ENCODE assay signal across 2 cellular contexts in the genomic region with DNA sequence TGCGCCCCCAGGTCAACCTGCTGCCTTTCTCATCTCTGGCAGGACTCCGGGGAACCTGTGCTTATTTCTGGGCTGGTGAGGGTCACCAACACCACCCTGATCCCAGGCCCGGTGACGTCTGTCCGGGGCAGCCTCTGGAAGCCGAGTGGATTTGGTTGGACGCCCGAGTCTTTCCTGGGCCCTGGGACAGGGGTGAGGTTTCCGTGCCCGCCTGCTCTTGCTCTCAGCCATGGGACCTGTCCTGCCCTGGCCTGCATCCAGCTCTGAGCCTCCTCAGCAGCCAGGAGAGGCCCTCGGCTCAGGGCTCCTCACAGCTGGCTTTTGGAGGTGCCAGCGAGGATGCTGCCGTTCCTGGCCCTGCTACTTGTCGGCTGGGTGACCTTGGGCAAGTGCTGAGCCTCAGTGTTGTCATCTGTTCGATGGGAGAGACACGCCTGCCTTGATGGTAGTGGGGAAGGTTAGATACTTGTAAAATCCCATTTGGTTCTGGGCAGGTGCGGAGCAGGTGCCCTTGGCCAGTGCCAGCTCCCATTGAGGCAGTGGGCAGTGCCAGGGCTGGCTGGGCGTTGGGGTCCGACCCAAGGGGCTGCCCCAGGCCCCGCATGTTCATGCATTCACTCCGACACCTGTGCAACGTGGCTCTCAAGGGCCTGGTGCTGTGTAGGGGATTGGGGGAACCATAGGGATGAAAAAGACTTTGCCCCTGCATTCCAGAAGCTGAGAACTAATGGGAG.
A peak's percentile ranks its signal among the peaks of the same experiment; 100 is the strongest.
TF ChIP-seq lines count a peak whose summit lies in the region.

No MANE protein-coding gene starts in this region.

TF ChIP-seq in A549, 52 proteins besides CTCF, POLR2A, EP300 and RAD21 (continued from another document):
- TF ChIP-seq HES2 (IDR thresholded peaks at IDR 0.05) (no peak), TFCP2L1 (CRISPR knock-in tag; IDR thresholded peaks at IDR 0.05) (no peak)

TF ChIP-seq in HepG2, 621 proteins besides CTCF, POLR2A, EP300 and RAD21 (continues in another document):
- TF ChIP-seq ZBED4 (CRISPR knock-in tag; IDR thresholded peaks at IDR 0.05; ENCODE audit: borderline replicate concordance) (0 out of 2 replicates have a peak, but pooled peaks have one; percentile 10), ZFY (CRISPR knock-in tag; IDR thresholded peaks at IDR 0.05) (0 out of 2 replicates have a peak, but pooled peaks have one; percentile 6), ZBTB3 (CRISPR knock-in tag; IDR thresholded peaks at IDR 0.05; ENCODE audit: borderline replicate concordance, low read depth) (no peak), ZNF547 (CRISPR knock-in tag; IDR thresholded peaks at IDR 0.05) (no peak), ZNF557 (CRISPR knock-in tag; IDR thresholded peaks at IDR 0.05) (no peak), ZNF564 (CRISPR knock-in tag; IDR thresholded peaks at IDR 0.05) (no peak), NFIB (CRISPR knock-in tag; IDR thresholded peaks at IDR 0.05; ENCODE audit: borderline replicate concordance) (0 out of 2 replicates have a peak, but pooled peaks have one; percentile 45), ZNF550 (CRISPR knock-in tag; IDR thresholded peaks at IDR 0.05; ENCODE audit: borderline replicate concordance) (no peak), ZMAT3 (CRISPR knock-in tag; conservative IDR thresholded peaks at IDR 0.05) (no peak), ZNF761 (CRISPR knock-in tag; conservative IDR thresholded peaks at IDR 0.05) (no peak), ZNF512B (CRISPR knock-in tag; IDR thresholded peaks at IDR 0.05; ENCODE audit: borderline replicate concordance) (no peak), ZNF225 (CRISPR knock-in tag; IDR thresholded peaks at IDR 0.05) (0 out of 2 replicates have a peak, but pooled peaks have one; percentile 20), DPF2 (CRISPR knock-in tag; IDR thresholded peaks at IDR 0.05; ENCODE audit: borderline replicate concordance, low read depth) (no peak), ZSCAN9 (CRISPR knock-in tag; IDR thresholded peaks at IDR 0.05; ENCODE audit: borderline replicate concordance) (no peak), TBX2 (CRISPR knock-in tag; IDR thresholded peaks at IDR 0.05; ENCODE audit: borderline replicate concordance) (no peak), RBM22 (optimal IDR thresholded peaks at IDR 0.05; ENCODE audit: low read length) (no peak), KAT8 (CRISPR knock-in tag; IDR thresholded peaks at IDR 0.05) (no peak), ZFP91 (CRISPR knock-in tag; IDR thresholded peaks at IDR 0.05; ENCODE audit: borderline replicate concordance) (0 out of 2 replicates have a peak, but pooled peaks have one; percentile 13), ZNF891 (CRISPR knock-in tag; IDR thresholded peaks at IDR 0.05) (0 out of 2 replicates have a peak, but pooled peaks have one; percentile 12), ATF7 (IDR thresholded peaks at IDR 0.05) (no peak), ATF7 (CRISPR knock-in tag; IDR thresholded peaks at IDR 0.05) (no peak), MTF1 (CRISPR knock-in tag; IDR thresholded peaks at IDR 0.05) (no peak), HDAC1 (CRISPR knock-in tag; IDR thresholded peaks at IDR 0.05) (no peak), SETDB1 (CRISPR knock-in tag; IDR thresholded peaks at IDR 0.05; ENCODE audit: borderline replicate concordance) (no peak), RFX1 (IDR thresholded peaks at IDR 0.05) (no peak), KLF16 (CRISPR knock-in tag; IDR thresholded peaks at IDR 0.05) (no peak), ZNF768 (CRISPR knock-in tag; IDR thresholded peaks at IDR 0.05) (0 out of 2 replicates have a peak, but pooled peaks have one; percentile 5), SYNCRIP (IDR thresholded peaks at IDR 0.05; ENCODE audit: insufficient read depth, low read depth, low read length) (no peak), ESRRA (CRISPR knock-in tag; IDR thresholded peaks at IDR 0.05; ENCODE audit: low read depth) (no peak), NFATC3 (CRISPR knock-in tag; IDR thresholded peaks at IDR 0.05) (no peak), TGIF2 (CRISPR knock-in tag; IDR thresholded peaks at IDR 0.05) (no peak), ZNF292 (CRISPR knock-in tag; IDR thresholded peaks at IDR 0.05; ENCODE audit: borderline replicate concordance, low read depth) (no peak; the same call in 1 of the 2 replicates), ZBTB38 (CRISPR knock-in tag; IDR thresholded peaks at IDR 0.05) (no peak; the same call in 1 of the 2 replicates), GTF3A (CRISPR knock-in tag; conservative IDR thresholded peaks at IDR 0.05) (no peak), JUN (CRISPR knock-in tag; IDR thresholded peaks at IDR 0.05) (no peak), SALL2 (CRISPR knock-in tag; IDR thresholded peaks at IDR 0.05) (peak; percentile 0; the same call in 1 of the 2 replicates), POGZ (CRISPR knock-in tag; IDR thresholded peaks at IDR 0.05) (no peak)
- TF ChIP-seq, protein P1, sequence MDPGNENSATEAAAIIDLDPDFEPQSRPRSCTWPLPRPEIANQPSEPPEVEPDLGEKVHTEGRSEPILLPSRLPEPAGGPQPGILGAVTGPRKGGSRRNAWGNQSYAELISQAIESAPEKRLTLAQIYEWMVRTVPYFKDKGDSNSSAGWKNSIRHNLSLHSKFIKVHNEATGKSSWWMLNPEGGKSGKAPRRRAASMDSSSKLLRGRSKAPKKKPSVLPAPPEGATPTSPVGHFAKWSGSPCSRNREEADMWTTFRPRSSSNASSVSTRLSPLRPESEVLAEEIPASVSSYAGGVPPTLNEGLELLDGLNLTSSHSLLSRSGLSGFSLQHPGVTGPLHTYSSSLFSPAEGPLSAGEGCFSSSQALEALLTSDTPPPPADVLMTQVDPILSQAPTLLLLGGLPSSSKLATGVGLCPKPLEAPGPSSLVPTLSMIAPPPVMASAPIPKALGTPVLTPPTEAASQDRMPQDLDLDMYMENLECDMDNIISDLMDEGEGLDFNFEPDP (CRISPR knock-in tag; conservative IDR thresholded peaks at IDR 0.05): no peak
- TF ChIP-seq, protein P2, sequence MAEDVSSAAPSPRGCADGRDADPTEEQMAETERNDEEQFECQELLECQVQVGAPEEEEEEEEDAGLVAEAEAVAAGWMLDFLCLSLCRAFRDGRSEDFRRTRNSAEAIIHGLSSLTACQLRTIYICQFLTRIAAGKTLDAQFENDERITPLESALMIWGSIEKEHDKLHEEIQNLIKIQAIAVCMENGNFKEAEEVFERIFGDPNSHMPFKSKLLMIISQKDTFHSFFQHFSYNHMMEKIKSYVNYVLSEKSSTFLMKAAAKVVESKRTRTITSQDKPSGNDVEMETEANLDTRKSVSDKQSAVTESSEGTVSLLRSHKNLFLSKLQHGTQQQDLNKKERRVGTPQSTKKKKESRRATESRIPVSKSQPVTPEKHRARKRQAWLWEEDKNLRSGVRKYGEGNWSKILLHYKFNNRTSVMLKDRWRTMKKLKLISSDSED (CRISPR knock-in tag; IDR thresholded peaks at IDR 0.05): no peak
- TF ChIP-seq, protein P3, sequence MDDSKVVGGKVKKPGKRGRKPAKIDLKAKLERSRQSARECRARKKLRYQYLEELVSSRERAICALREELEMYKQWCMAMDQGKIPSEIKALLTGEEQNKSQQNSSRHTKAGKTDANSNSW (CRISPR knock-in tag; IDR thresholded peaks at IDR 0.05; ENCODE audit: borderline replicate concordance): no peak
- TF ChIP-seq, protein P4, sequence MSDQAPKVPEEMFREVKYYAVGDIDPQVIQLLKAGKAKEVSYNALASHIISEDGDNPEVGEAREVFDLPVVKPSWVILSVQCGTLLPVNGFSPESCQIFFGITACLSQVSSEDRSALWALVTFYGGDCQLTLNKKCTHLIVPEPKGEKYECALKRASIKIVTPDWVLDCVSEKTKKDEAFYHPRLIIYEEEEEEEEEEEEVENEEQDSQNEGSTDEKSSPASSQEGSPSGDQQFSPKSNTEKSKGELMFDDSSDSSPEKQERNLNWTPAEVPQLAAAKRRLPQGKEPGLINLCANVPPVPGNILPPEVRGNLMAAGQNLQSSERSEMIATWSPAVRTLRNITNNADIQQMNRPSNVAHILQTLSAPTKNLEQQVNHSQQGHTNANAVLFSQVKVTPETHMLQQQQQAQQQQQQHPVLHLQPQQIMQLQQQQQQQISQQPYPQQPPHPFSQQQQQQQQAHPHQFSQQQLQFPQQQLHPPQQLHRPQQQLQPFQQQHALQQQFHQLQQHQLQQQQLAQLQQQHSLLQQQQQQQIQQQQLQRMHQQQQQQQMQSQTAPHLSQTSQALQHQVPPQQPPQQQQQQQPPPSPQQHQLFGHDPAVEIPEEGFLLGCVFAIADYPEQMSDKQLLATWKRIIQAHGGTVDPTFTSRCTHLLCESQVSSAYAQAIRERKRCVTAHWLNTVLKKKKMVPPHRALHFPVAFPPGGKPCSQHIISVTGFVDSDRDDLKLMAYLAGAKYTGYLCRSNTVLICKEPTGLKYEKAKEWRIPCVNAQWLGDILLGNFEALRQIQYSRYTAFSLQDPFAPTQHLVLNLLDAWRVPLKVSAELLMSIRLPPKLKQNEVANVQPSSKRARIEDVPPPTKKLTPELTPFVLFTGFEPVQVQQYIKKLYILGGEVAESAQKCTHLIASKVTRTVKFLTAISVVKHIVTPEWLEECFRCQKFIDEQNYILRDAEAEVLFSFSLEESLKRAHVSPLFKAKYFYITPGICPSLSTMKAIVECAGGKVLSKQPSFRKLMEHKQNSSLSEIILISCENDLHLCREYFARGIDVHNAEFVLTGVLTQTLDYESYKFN (CRISPR knock-in tag; conservative IDR thresholded peaks at IDR 0.05): no peak
- TF ChIP-seq, protein P5, sequence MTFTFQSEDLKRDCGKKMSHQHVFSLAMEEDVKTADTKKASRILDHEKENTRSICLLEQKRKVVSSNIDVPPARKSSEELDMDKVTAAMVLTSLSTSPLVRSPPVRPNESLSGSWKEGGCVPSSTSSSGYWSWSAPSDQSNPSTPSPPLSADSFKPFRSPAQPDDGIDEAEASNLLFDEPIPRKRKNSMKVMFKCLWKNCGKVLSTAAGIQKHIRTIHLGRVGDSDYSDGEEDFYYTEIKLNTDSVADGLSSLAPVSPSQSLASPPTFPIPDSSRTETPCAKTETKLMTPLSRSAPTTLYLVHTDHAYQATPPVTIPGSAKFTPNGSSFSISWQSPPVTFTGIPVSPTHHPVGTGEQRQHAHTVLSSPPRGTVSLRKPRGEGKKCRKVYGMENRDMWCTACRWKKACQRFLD (CRISPR knock-in tag; IDR thresholded peaks at IDR 0.05; ENCODE audit: borderline replicate concordance): 0 out of 2 replicates have a peak, but pooled peaks have one; percentile 2
- TF ChIP-seq, protein P6, sequence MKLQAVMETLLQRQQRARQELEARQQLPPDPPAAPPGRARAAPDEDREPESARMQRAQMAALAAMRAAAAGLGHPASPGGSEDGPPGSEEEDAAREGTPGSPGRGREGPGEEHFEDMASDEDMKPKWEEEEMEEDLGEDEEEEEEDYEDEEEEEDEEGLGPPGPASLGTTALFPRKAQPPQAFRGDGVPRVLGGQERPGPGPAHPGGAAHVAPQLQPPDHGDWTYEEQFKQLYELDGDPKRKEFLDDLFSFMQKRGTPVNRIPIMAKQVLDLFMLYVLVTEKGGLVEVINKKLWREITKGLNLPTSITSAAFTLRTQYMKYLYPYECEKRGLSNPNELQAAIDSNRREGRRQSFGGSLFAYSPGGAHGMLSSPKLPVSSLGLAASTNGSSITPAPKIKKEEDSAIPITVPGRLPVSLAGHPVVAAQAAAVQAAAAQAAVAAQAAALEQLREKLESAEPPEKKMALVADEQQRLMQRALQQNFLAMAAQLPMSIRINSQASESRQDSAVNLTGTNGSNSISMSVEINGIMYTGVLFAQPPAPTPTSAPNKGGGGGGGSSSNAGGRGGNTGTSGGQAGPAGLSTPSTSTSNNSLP (IDR thresholded peaks at IDR 0.05; ENCODE audit: low read depth, low read length): no peak
